In the genomic region with DNA sequence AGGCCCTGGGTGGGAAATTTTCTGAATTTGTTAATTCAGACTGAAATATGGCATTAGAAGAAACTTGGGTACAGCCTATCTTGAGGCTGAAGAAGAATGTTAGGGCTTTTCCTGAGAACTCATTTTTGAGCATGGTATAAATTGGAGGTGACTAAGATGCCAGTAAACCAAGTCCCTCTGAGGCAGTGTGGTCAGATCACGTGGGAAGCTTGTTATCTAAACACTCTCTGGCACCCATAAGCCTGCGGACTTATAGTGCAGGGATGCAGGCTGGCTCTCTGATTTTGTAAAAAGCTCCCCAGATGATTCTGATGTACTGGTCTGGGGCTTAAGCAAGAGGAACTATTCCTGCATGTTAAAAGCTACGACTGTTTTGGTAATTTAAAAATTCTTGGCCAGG, we compare ENCODE assay signal across 11 cellular contexts. TPM values are rescaled to one million over a fixed set of nuclear protein-coding genes. Genes with fewer than 3 reads are reported as not detected.
DNase-seq lines count a peak whose midpoint lies in the region; TF ChIP-seq lines count a peak whose summit lies in the region.
"Had no signal": no experiment of that assay in that cellular context is flagged by ENCODE, and none has a peak within 500 bp of the region (broad histone marks: within the 10 kb centered on the region; RNA-seq: fewer than 3 reads in every experiment).

No MANE protein-coding gene starts in this region.

- H3K4me1 Mint-ChIP-seq in brain: peaks cover 41% of the 10 kb centered on the region
- H3K4me1 Mint-ChIP-seq in neural crest cell: peaks cover 29% of the 10 kb centered on the region

- H3K4me3 Mint-ChIP-seq in brain (no peak overlapping the region), neural crest cell (no peak overlapping the region)
- H3K4me3 Mint-ChIP-seq: activated naive CD4-positive, alpha-beta T cell treated with anti-CD3 and anti-CD28 coated beads, Interleukin-2, amount 50 U/mL, for 24 hours had no signal

- peaks cover 61% of the 10 kb centered on the region for H3K36me3 Mint-ChIP-seq in brain
- H3K36me3 Mint-ChIP-seq in neural crest cell (ENCODE audit: low read depth): peaks cover 2% of the 10 kb centered on the region

- TF ChIP-seq CTCF in brain (conservative IDR thresholded peaks at IDR 0.05) (no peak), neural crest cell (conservative IDR thresholded peaks at IDR 0.05) (no peak)

- peak overlapping the region in 4 of 5 experiments; percentile 26 to 79 (median 59) for H3K27ac Mint-ChIP-seq in brain
- H3K27ac Mint-ChIP-seq in neural crest cell (ENCODE audit: unreplicated experiment): peak overlapping the region; percentile 96
- H3K27ac Mint-ChIP-seq: activated naive CD4-positive, alpha-beta T cell treated with anti-CD3 and anti-CD28 coated beads, Interleukin-2, amount 50 U/mL, for 24 hours had no signal

- H3K9me3 Mint-ChIP-seq in brain (no peaks in the 10 kb centered on the region), neural crest cell (no peaks in the 10 kb centered on the region)
- H3K9me3 Mint-ChIP-seq: activated naive CD4-positive, alpha-beta T cell treated with anti-CD3 and anti-CD28 coated beads, Interleukin-2, amount 50 U/mL, for 24 hours had no signal

- DNase-seq in NCI-H82 (lab: John Stamatoyannopoulos, UW) (peak; percentile 9), NCI-H82 treated with DMSO at 0.1 percent for 48 hours (lab: John Stamatoyannopoulos, UW; ENCODE audit: unreplicated experiment) (no peak), M059J (ENCODE audit: low read depth) (peak; percentile 97), neural crest cell (ENCODE audit: low read depth, low spot score) (no peak), NCI-H748 (lab: John Stamatoyannopoulos, UW; ENCODE audit: unreplicated experiment) (no peak), NCI-H774 (lab: John Stamatoyannopoulos, UW) (no peak), SHP77 treated with DMSO at 0.1 percent for 48 hours (lab: John Stamatoyannopoulos, UW) (no peak)
- DNase-seq: NCI-H1105, SJCRH30 had no signal

- H3K27me3 Mint-ChIP-seq in brain: no peaks in the 10 kb centered on the region
- no peaks in the 10 kb centered on the region for H3K27me3 Mint-ChIP-seq in neural crest cell (ENCODE audit: low read depth)
- H3K27me3 Mint-ChIP-seq: activated naive CD4-positive, alpha-beta T cell treated with anti-CD3 and anti-CD28 coated beads, Interleukin-2, amount 50 U/mL, for 24 hours had no signal

RNA-seq across cellular contexts. Expression of gene MTMR12, which starts 34.3 kb away (rescaled TPM):
- total RNA-seq in M059J (2014; rRNA removed; shearing (Covaris generic)): 11.1 and 19.1 TPM in 2 replicates
- polyA plus RNA-seq in brain (ENCODE audit: insufficient read depth, low read depth, low replicate concordance): 7.0 TPM
- 23.5 and 28.1 TPM in 2 replicates for total RNA-seq in neural crest cell

Comparison
In these comparisons a context has a peak if more than half of its experiments do, and no peak if none do; other contexts are left out.
1. DNase-seq: peak in NCI-H82 (single experiment) and M059J (single experiment); none in NCI-H82 treated with DMSO at 0.1 percent for 48 hours (single experiment), neural crest cell (single experiment), NCI-H748 (single experiment), NCI-H774 (single experiment) and SHP77 treated with DMSO at 0.1 percent for 48 hours (single experiment).